Comparison of ENCODE assay signal across 1 cellular context in genomic region chr16:5350118-5350517, GRCh38.
TF ChIP-seq lines count a peak whose summit lies in the region.

No MANE protein-coding gene starts in this region.

TF ChIP-seq in HepG2, 621 proteins besides CTCF, POLR2A, EP300 and RAD21:
- TF ChIP-seq DZIP1 (CRISPR knock-in tag; IDR thresholded peaks at IDR 0.05): no peak
- no peak for TF ChIP-seq ZNF260 (CRISPR knock-in tag; IDR thresholded peaks at IDR 0.05; ENCODE audit: borderline replicate concordance, low read depth)
